1 cellular context compared by ENCODE assay signal in the genomic region with DNA sequence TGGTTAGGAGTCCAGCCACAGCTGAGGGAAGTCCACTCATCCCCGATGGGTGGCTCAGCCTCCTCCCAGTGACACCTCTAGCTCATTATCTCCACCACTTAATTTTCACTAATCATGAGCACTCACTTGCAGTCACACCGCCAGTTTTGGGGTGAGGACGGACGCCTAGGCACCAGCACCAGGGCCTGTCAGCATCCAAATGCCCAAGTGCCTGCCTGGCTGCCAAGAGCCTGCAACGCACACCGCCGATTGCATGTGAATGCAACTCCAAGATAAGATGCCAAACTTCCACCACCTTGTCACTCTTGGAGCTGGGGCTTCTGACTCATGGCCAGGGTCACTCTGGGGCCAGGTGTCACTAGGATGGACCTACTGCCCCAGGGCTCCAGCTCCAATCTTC.
A peak's percentile ranks its signal among the peaks of the same experiment; 100 is the strongest.
TF ChIP-seq lines count a peak whose summit lies in the region.

No MANE protein-coding gene starts in this region.

TF ChIP-seq in K562, 482 proteins besides CTCF, POLR2A, EP300 and RAD21 (continues in another document):
- TF ChIP-seq NEUROD1 (IDR thresholded peaks at IDR 0.05; ENCODE audit: borderline replicate concordance, low read depth, low read length, partially characterized antibody) (no peak), CBFB (CRISPR knock-in tag; IDR thresholded peaks at IDR 0.05) (0 out of 2 replicates have a peak, but pooled peaks have one; percentile 23), PML (IDR thresholded peaks at IDR 0.05; ENCODE audit: low read length) (no peak), RBBP5 (IDR thresholded peaks at IDR 0.05; ENCODE audit: borderline replicate concordance, insufficient read depth, low read length, poor library complexity, severe bottlenecking) (no peak), L3MBTL2 (IDR thresholded peaks at IDR 0.05) (no peak), HDAC3 (IDR thresholded peaks at IDR 0.05; ENCODE audit: borderline replicate concordance, partially characterized antibody) (no peak), ZNF785 (CRISPR knock-in tag; IDR thresholded peaks at IDR 0.05) (no peak), NCOA4 (IDR thresholded peaks at IDR 0.05; ENCODE audit: partially characterized antibody) (no peak), MYBL2 (IDR thresholded peaks at IDR 0.05; ENCODE audit: low read depth) (no peak), MYBL2 (CRISPR knock-in tag; IDR thresholded peaks at IDR 0.05; ENCODE audit: borderline replicate concordance) (no peak), C11orf30 (IDR thresholded peaks at IDR 0.05; ENCODE audit: low read depth) (no peak), GATA2 (CRISPR knock-in tag; IDR thresholded peaks at IDR 0.05) (peak; percentile 29; the same call in 1 of the 2 replicates), ZNF12 (CRISPR knock-in tag; IDR thresholded peaks at IDR 0.05) (no peak), U2AF1 (optimal IDR thresholded peaks at IDR 0.05; ENCODE audit: low read depth, low read length) (no peak), TCF3 (CRISPR knock-in tag; IDR thresholded peaks at IDR 0.05) (peak; percentile 85), PPARD (CRISPR knock-in tag; IDR thresholded peaks at IDR 0.05) (no peak), SMC3 (conservative IDR thresholded peaks at IDR 0.05; ENCODE audit: insufficient read depth, low read depth, low read length) (no peak), ZNF696 (CRISPR knock-in tag; conservative IDR thresholded peaks at IDR 0.05) (no peak), CREB1 (IDR thresholded peaks at IDR 0.05) (0 out of 2 replicates have a peak, but pooled peaks have one; percentile 18), CREB1 (CRISPR knock-in tag; IDR thresholded peaks at IDR 0.05) (no peak), MAFK (IDR thresholded peaks at IDR 0.05; ENCODE audit: low read length) (no peak), TAL1 (IDR thresholded peaks at IDR 0.05) (peak; percentile 53), HDGF (IDR thresholded peaks at IDR 0.05) (no peak), ZNF699 (CRISPR knock-in tag; IDR thresholded peaks at IDR 0.05; ENCODE audit: insufficient replicate concordance) (no peak), FOXA3 (CRISPR knock-in tag; conservative IDR thresholded peaks at IDR 0.05 in 1 of 2, IDR thresholded peaks at IDR 0.05 in 1 of 2) (peak in 1 of 2 experiments; percentile 34; a peak in 1 of 4 replicates), ARID1B (IDR thresholded peaks at IDR 0.05) (peak; percentile 68), E2F3 (CRISPR knock-in tag; IDR thresholded peaks at IDR 0.05) (no peak), POLR2AphosphoS5 (IDR thresholded peaks at IDR 0.05; ENCODE audit: control insufficient read depth, insufficient read depth, low read depth, low read length) (peak; percentile 56; the same call in 1 of the 2 replicates), NR2F6 (CRISPR knock-in tag; IDR thresholded peaks at IDR 0.05) (no peak), CBFA2T2 (conservative IDR thresholded peaks at IDR 0.05) (peak; percentile 71), SRSF9 (IDR thresholded peaks at IDR 0.05; ENCODE audit: borderline replicate concordance, low read depth, low read length) (no peak), ZFP36 (IDR thresholded peaks at IDR 0.05; ENCODE audit: low read depth, low read length, partially characterized antibody) (no peak)
- TF ChIP-seq, protein P1, sequence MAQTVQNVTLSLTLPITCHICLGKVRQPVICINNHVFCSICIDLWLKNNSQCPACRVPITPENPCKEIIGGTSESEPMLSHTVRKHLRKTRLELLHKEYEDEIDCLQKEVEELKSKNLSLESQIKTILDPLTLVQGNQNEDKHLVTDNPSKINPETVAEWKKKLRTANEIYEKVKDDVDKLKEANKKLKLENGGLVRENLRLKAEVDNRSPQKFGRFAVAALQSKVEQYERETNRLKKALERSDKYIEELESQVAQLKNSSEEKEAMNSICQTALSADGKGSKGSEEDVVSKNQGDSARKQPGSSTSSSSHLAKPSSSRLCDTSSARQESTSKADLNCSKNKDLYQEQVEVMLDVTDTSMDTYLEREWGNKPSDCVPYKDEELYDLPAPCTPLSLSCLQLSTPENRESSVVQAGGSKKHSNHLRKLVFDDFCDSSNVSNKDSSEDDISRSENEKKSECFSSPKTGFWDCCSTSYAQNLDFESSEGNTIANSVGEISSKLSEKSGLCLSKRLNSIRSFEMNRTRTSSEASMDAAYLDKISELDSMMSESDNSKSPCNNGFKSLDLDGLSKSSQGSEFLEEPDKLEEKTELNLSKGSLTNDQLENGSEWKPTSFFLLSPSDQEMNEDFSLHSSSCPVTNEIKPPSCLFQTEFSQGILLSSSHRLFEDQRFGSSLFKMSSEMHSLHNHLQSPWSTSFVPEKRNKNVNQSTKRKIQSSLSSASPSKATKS (CRISPR knock-in tag; IDR thresholded peaks at IDR 0.05), result no peak
- TF ChIP-seq, protein P2, sequence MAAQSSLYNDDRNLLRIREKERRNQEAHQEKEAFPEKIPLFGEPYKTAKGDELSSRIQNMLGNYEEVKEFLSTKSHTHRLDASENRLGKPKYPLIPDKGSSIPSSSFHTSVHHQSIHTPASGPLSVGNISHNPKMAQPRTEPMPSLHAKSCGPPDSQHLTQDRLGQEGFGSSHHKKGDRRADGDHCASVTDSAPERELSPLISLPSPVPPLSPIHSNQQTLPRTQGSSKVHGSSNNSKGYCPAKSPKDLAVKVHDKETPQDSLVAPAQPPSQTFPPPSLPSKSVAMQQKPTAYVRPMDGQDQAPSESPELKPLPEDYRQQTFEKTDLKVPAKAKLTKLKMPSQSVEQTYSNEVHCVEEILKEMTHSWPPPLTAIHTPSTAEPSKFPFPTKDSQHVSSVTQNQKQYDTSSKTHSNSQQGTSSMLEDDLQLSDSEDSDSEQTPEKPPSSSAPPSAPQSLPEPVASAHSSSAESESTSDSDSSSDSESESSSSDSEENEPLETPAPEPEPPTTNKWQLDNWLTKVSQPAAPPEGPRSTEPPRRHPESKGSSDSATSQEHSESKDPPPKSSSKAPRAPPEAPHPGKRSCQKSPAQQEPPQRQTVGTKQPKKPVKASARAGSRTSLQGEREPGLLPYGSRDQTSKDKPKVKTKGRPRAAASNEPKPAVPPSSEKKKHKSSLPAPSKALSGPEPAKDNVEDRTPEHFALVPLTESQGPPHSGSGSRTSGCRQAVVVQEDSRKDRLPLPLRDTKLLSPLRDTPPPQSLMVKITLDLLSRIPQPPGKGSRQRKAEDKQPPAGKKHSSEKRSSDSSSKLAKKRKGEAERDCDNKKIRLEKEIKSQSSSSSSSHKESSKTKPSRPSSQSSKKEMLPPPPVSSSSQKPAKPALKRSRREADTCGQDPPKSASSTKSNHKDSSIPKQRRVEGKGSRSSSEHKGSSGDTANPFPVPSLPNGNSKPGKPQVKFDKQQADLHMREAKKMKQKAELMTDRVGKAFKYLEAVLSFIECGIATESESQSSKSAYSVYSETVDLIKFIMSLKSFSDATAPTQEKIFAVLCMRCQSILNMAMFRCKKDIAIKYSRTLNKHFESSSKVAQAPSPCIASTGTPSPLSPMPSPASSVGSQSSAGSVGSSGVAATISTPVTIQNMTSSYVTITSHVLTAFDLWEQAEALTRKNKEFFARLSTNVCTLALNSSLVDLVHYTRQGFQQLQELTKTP (IDR thresholded peaks at IDR 0.05; ENCODE audit: low read depth in 1 of 2, partially characterized antibody in 2 of 2), result no peak
- TF ChIP-seq, protein P3, sequence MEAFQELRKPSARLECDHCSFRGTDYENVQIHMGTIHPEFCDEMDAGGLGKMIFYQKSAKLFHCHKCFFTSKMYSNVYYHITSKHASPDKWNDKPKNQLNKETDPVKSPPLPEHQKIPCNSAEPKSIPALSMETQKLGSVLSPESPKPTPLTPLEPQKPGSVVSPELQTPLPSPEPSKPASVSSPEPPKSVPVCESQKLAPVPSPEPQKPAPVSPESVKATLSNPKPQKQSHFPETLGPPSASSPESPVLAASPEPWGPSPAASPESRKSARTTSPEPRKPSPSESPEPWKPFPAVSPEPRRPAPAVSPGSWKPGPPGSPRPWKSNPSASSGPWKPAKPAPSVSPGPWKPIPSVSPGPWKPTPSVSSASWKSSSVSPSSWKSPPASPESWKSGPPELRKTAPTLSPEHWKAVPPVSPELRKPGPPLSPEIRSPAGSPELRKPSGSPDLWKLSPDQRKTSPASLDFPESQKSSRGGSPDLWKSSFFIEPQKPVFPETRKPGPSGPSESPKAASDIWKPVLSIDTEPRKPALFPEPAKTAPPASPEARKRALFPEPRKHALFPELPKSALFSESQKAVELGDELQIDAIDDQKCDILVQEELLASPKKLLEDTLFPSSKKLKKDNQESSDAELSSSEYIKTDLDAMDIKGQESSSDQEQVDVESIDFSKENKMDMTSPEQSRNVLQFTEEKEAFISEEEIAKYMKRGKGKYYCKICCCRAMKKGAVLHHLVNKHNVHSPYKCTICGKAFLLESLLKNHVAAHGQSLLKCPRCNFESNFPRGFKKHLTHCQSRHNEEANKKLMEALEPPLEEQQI (IDR thresholded peaks at IDR 0.05), result no peak
- TF ChIP-seq, protein P4, sequence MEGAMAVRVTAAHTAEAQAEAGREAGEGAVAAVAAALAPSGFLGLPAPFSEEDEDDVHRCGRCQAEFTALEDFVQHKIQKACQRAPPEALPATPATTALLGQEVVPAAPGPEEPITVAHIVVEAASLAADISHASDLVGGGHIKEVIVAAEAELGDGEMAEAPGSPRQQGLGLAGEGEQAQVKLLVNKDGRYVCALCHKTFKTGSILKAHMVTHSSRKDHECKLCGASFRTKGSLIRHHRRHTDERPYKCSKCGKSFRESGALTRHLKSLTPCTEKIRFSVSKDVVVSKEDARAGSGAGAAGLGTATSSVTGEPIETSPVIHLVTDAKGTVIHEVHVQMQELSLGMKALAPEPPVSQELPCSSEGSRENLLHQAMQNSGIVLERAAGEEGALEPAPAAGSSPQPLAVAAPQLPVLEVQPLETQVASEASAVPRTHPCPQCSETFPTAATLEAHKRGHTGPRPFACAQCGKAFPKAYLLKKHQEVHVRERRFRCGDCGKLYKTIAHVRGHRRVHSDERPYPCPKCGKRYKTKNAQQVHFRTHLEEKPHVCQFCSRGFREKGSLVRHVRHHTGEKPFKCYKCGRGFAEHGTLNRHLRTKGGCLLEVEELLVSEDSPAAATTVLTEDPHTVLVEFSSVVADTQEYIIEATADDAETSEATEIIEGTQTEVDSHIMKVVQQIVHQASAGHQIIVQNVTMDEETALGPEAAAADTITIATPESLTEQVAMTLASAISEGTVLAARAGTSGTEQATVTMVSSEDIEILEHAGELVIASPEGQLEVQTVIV (CRISPR knock-in tag; IDR thresholded peaks at IDR 0.05; ENCODE audit: borderline replicate concordance), result no peak
- TF ChIP-seq, protein P5, sequence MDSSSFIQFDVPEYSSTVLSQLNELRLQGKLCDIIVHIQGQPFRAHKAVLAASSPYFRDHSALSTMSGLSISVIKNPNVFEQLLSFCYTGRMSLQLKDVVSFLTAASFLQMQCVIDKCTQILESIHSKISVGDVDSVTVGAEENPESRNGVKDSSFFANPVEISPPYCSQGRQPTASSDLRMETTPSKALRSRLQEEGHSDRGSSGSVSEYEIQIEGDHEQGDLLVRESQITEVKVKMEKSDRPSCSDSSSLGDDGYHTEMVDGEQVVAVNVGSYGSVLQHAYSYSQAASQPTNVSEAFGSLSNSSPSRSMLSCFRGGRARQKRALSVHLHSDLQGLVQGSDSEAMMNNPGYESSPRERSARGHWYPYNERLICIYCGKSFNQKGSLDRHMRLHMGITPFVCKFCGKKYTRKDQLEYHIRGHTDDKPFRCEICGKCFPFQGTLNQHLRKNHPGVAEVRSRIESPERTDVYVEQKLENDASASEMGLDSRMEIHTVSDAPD (CRISPR knock-in tag; IDR thresholded peaks at IDR 0.05), result no peak
- TF ChIP-seq, protein P6, sequence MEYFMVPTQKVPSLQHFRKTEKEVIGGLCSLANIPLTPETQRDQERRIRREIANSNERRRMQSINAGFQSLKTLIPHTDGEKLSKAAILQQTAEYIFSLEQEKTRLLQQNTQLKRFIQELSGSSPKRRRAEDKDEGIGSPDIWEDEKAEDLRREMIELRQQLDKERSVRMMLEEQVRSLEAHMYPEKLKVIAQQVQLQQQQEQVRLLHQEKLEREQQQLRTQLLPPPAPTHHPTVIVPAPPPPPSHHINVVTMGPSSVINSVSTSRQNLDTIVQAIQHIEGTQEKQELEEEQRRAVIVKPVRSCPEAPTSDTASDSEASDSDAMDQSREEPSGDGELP (CRISPR knock-in tag; IDR thresholded peaks at IDR 0.05; ENCODE audit: borderline replicate concordance), result 0 out of 2 replicates have a peak, but pooled peaks have one; percentile 23
- TF ChIP-seq, protein P7, sequence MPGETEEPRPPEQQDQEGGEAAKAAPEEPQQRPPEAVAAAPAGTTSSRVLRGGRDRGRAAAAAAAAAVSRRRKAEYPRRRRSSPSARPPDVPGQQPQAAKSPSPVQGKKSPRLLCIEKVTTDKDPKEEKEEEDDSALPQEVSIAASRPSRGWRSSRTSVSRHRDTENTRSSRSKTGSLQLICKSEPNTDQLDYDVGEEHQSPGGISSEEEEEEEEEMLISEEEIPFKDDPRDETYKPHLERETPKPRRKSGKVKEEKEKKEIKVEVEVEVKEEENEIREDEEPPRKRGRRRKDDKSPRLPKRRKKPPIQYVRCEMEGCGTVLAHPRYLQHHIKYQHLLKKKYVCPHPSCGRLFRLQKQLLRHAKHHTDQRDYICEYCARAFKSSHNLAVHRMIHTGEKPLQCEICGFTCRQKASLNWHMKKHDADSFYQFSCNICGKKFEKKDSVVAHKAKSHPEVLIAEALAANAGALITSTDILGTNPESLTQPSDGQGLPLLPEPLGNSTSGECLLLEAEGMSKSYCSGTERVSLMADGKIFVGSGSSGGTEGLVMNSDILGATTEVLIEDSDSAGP (CRISPR knock-in tag; IDR thresholded peaks at IDR 0.05), result 0 out of 2 replicates have a peak, but pooled peaks have one; percentile 41
- TF ChIP-seq, protein P8, sequence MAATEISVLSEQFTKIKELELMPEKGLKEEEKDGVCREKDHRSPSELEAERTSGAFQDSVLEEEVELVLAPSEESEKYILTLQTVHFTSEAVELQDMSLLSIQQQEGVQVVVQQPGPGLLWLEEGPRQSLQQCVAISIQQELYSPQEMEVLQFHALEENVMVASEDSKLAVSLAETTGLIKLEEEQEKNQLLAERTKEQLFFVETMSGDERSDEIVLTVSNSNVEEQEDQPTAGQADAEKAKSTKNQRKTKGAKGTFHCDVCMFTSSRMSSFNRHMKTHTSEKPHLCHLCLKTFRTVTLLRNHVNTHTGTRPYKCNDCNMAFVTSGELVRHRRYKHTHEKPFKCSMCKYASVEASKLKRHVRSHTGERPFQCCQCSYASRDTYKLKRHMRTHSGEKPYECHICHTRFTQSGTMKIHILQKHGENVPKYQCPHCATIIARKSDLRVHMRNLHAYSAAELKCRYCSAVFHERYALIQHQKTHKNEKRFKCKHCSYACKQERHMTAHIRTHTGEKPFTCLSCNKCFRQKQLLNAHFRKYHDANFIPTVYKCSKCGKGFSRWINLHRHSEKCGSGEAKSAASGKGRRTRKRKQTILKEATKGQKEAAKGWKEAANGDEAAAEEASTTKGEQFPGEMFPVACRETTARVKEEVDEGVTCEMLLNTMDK (IDR thresholded peaks at IDR 0.05; ENCODE audit: borderline replicate concordance, insufficient read depth, low read depth, low read length, poor library complexity, severe bottlenecking), result no peak
- TF ChIP-seq, protein P9, sequence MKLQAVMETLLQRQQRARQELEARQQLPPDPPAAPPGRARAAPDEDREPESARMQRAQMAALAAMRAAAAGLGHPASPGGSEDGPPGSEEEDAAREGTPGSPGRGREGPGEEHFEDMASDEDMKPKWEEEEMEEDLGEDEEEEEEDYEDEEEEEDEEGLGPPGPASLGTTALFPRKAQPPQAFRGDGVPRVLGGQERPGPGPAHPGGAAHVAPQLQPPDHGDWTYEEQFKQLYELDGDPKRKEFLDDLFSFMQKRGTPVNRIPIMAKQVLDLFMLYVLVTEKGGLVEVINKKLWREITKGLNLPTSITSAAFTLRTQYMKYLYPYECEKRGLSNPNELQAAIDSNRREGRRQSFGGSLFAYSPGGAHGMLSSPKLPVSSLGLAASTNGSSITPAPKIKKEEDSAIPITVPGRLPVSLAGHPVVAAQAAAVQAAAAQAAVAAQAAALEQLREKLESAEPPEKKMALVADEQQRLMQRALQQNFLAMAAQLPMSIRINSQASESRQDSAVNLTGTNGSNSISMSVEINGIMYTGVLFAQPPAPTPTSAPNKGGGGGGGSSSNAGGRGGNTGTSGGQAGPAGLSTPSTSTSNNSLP (IDR thresholded peaks at IDR 0.05; ENCODE audit: borderline replicate concordance, low read depth, low read length), result no peak
